ENCODE assay signal across 18 cellular contexts in genomic region chr9:22165144-22165543, GRCh38.
DNase-seq lines count a peak whose midpoint lies in the region; ATAC-seq and TF ChIP-seq lines count a peak whose summit lies in the region.
"Had no signal": no experiment of that assay in that cellular context is flagged by ENCODE, and none has a peak within 500 bp of the region (broad histone marks: within the 10 kb centered on the region; RNA-seq: fewer than 3 reads in every experiment).

No MANE protein-coding gene starts in this region.

- no TSS peak for BruUV-seq in mammary epithelial cell (replicated peaks; lab: Mats Ljungman, UMichigan)

- TF ChIP-seq CTCF in mammary epithelial cell (conservative IDR thresholded peaks at IDR 0.05 in 1 of 2, IDR thresholded peaks at IDR 0.05 in 1 of 2; ENCODE audit: extremely low read depth in 1 of 2, insufficient read depth in 1 of 2, low read depth in 1 of 2, low read length in 2 of 2): no peak
- no peak for TF ChIP-seq CTCF in osteoblast (IDR thresholded peaks at IDR 0.05; ENCODE audit: extremely low read depth, low read depth, low read length)

- no peaks in the 10 kb centered on the region for H3K36me3 ChIP-seq in mammary epithelial cell (ENCODE audit: insufficient read depth, low read length)
- H3K36me3 ChIP-seq in osteoblast (ENCODE audit: insufficient read depth, low read length): no peaks in the 10 kb centered on the region
- H3K36me3 ChIP-seq: sigmoid colon had no signal

- WGBS in mammary epithelial cell (ENCODE audit: low coverage, missing lambda C conversion rate): 69% methylated on average over 1 of the region's 1 CpG

- no peaks in the 10 kb centered on the region for H3K9me3 ChIP-seq in mammary epithelial cell (replicated peaks; ENCODE audit: insufficient read depth, low read length)
- no peaks in the 10 kb centered on the region for H3K9me3 ChIP-seq in osteoblast (ENCODE audit: low read depth, low read length)
- H3K9me3 ChIP-seq: sigmoid colon had no signal

- H3K9ac ChIP-seq in mammary epithelial cell (ENCODE audit: insufficient read depth, low read length): no peak overlapping the region

- H4K20me1 ChIP-seq in mammary epithelial cell (ENCODE audit: insufficient read depth, low read length) (no peaks in the 10 kb centered on the region), osteoblast (ENCODE audit: insufficient read depth, low read length) (no peaks in the 10 kb centered on the region)

- H3K4me3 ChIP-seq in mammary epithelial cell (replicated peaks in 1 of 3; ENCODE audit: insufficient read depth in 1 of 3, low read depth in 2 of 3, low read length in 3 of 3) (no peak overlapping the region), osteoblast (ENCODE audit: insufficient read depth, low read length) (peak overlapping the region; percentile 10)
- H3K4me3 ChIP-seq: sigmoid colon had no signal

- H3K27ac ChIP-seq in mammary epithelial cell (ENCODE audit: insufficient read depth, low read depth, low read length): no peak overlapping the region
- no peak overlapping the region for H3K27ac ChIP-seq in osteoblast (ENCODE audit: low read depth, low read length)
- H3K27ac ChIP-seq: sigmoid colon had no signal

- in situ Hi-C loops in mammary epithelial cell (cut with MboI; ENCODE audit: low sequenced_read_pairs in 2 of 2): no loop called here

- no peaks in the 10 kb centered on the region for H3K79me2 ChIP-seq in mammary epithelial cell (ENCODE audit: insufficient read depth, low read length)
- H3K79me2 ChIP-seq in osteoblast (ENCODE audit: insufficient read depth, low read length): no peaks in the 10 kb centered on the region

- intact Hi-C loops in mammary epithelial cell (cut with micrococcal nuclease): no loop called here

- H3K4me1 ChIP-seq in mammary epithelial cell (ENCODE audit: insufficient read depth, low read length): peaks cover 14% of the 10 kb centered on the region
- H3K4me1 ChIP-seq in osteoblast (ENCODE audit: insufficient read depth, low read length): peaks cover 24% of the 10 kb centered on the region
- H3K4me1 ChIP-seq: sigmoid colon had no signal

- H3K27me3 ChIP-seq in mammary epithelial cell (ENCODE audit: insufficient read depth, low read length) (no peaks in the 10 kb centered on the region), osteoblast (ENCODE audit: insufficient read depth, low read length) (no peaks in the 10 kb centered on the region)
- H3K27me3 ChIP-seq: sigmoid colon had no signal

- dilution Hi-C loops in mammary epithelial cell (cut with HindIII; ENCODE audit: low sequenced_read_pairs): no loop called here

- no peak for ATAC-seq in HG03342 (IDR thresholded peaks at IDR 0.05; ENCODE audit: unreplicated experiment)
- ATAC-seq: activated CD4-positive, CD25-positive, alpha-beta regulatory T cell treated with anti-CD3 and anti-CD28 coated beads, Interleukin-2, amount 50 U/mL, for 24 hours had no signal

- H3K4me2 ChIP-seq in mammary epithelial cell (ENCODE audit: insufficient read depth, low read depth, low read length) (no peak overlapping the region), osteoblast (ENCODE audit: insufficient read depth, low read length) (peak overlapping the region; percentile 50)

- CTCF ChIA-PET in mammary epithelial cell (lab: Charles Lee; ENCODE audit: low non-redundant PET): no interaction called here

- H2AFZ ChIP-seq in mammary epithelial cell (ENCODE audit: low read depth, low read length) (peak overlapping the region; percentile 77), osteoblast (ENCODE audit: low read length) (peak overlapping the region; percentile 71)

- peak; percentile 9 for DNase-seq in DMS153 (lab: John Stamatoyannopoulos, UW)
- DNase-seq in DMS153 treated with DMSO at 0.1 percent for 48 hours (lab: John Stamatoyannopoulos, UW; ENCODE audit: unreplicated experiment): no peak
- peak; percentile 50 for DNase-seq in M059J (ENCODE audit: low read depth)
- no peak for DNase-seq in mammary epithelial cell
- peak; percentile 45 for DNase-seq in osteoblast (ENCODE audit: insufficient read length, low spot score, missing footprints)
- no peak for DNase-seq in C1 segment of cervical spinal cord (lab: John Stamatoyannopoulos, UW)
- no peak for DNase-seq in RPMI8226
- DNase-seq: 8988T; CD4-positive, alpha-beta T cell; effector memory CD4-positive, alpha-beta T cell; foreskin melanocyte; NCI-H2227 treated with DMSO at 0.1 percent for 48 hours; occipital lobe; SHP77 treated with DMSO at 0.1 percent for 48 hours; sigmoid colon; stimulated activated CD4-positive, alpha-beta T cell treated with anti-CD3 and anti-CD28 coated beads, Interleukin-2, amount 100 ng/mL, for 24 hours had no signal

Comparison
In these comparisons a context has a peak if more than half of its experiments do, and no peak if none do; other contexts are left out.
1. DNase-seq: peak in DMS153 (single experiment), M059J (single experiment) and osteoblast (single experiment); none in DMS153 treated with DMSO at 0.1 percent for 48 hours (single experiment), mammary epithelial cell (single experiment), C1 segment of cervical spinal cord (0 of 14) and RPMI8226 (single experiment).